ENCODE assay signal across 17 cellular contexts in the genomic region with DNA sequence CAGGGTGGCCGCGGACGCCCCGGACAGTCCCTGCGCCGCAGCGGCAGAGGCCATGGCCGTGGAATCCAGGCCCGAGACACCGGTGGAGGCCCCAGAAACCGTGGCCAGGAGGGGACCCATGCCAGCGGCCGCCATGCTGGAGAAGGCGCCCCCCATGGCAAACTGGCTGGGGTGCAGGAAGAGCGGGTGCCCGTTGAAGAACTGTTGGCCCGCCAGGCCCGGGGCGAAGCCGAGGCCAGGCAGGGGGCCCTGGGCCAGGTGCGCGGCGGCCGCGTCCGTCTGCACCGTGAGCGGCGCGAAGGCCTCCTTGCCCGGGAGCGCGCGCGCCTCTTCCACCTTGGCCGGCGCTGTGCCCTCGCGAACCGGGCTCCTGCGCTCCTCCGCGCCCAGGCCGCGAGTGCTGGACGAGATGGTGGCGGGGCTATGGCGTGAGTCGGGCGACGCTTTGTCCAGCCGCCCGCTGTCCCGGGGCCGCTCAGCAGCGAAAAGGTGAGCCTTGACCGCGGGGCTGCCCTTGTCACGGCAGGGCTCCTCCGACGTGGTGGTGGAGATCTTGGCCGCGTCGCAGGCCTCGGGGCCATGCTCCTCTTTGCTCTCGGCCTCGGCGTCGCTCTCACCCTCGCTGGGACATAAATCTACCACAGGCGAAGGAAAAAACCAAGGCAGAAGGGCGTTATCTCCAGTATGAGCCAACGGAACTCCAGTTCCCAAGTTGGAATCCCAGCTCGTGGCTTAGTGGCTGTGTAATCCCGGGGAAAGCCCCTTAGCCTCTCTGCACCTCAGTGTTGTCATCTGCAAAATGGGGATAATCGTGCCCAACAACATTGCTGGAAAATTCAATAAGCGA. TPM values are rescaled to one million over a fixed set of nuclear protein-coding genes. Genes with fewer than 3 reads are reported as not detected.
DNase-seq lines count a peak whose midpoint lies in the region; ATAC-seq and TF ChIP-seq lines count a peak whose summit lies in the region.
"Had no signal": no experiment of that assay in that cellular context is flagged by ENCODE, and none has a peak within 500 bp of the region (broad histone marks: within the 10 kb centered on the region; RNA-seq: fewer than 3 reads in every experiment).

No MANE protein-coding gene starts in this region.

- TF ChIP-seq CTCF in cardiac muscle cell (IDR thresholded peaks at IDR 0.05; ENCODE audit: low read depth, low read length), result no peak
- TF ChIP-seq CTCF in glutamatergic neuron (IDR thresholded peaks at IDR 0.05; ENCODE audit: partially characterized antibody, unreplicated experiment), result no peak

- WGBS in mesodermal cell (ENCODE audit: insufficient coverage in 2 of 2), 2 experiments, result 36 to 38% methylated on average over 57 to 76 of the region's 77 CpGs
- 57% methylated on average over 77 of the region's 77 CpGs for WGBS in urinary bladder

- DNase-seq in cardiac muscle cell (ENCODE audit: low read depth in 1 of 2, low spot score in 1 of 2), result no peak
- no peak for DNase-seq in left cardiac atrium
- no peak for DNase-seq in epithelial cell of prostate (ENCODE audit: low read depth, low spot score)
- DNase-seq in NCI-H82 (lab: John Stamatoyannopoulos, UW), result no peak
- DNase-seq in glutamatergic neuron, result no peak
- DNase-seq: activated CD4-positive, alpha-beta memory T cell treated with anti-CD3 and anti-CD28 coated beads for 36 hours; anterior cingulate cortex; dermis blood vessel endothelial cell; immature natural killer cell; NCI-H1417 treated with DMSO at 0.1 percent for 48 hours; NCI-H446 treated with DMSO at 0.1 percent for 48 hours; stimulated activated CD8-positive, alpha-beta memory T cell treated with anti-CD3 and anti-CD28 coated beads, Interleukin-4, amount 100 ng/mL, for 48 hours had no signal

- H3K27ac Mint-ChIP-seq in glutamatergic neuron (ENCODE audit: unreplicated experiment), result no peak overlapping the region
- H3K27ac Mint-ChIP-seq: activated CD4-positive, alpha-beta memory T cell treated with anti-CD3 and anti-CD28 coated beads for 36 hours; activated T-helper 1 cell treated with anti-CD3 and anti-CD28 coated beads, Interleukin-12 subunit alpha, Interleukin-12 subunit beta, Interleukin-2, Interleukin-4 antibody, amounts not matched to agents 30 ng/mL and 10 ng/mL and 1 ng/mL, durations not matched to agents 14 hours and 24 hours and 36 hours; immature natural killer cell had no signal

- H3K4me3 ChIP-seq in cardiac muscle cell (no peak overlapping the region), mesodermal cell (ENCODE audit: extremely low read depth, insufficient read depth, low read length, poor library complexity, severe bottlenecking) (no peak overlapping the region), urinary bladder (ENCODE audit: low read depth, low read length) (peak overlapping the region; percentile 45)
- H3K4me3 ChIP-seq: psoas muscle had no signal

- peaks cover 24% of the 10 kb centered on the region for H3K36me3 ChIP-seq in cardiac muscle cell
- H3K36me3 ChIP-seq in mesodermal cell (ENCODE audit: control insufficient read depth, insufficient read depth, low read length), result peaks cover 78% of the 10 kb centered on the region
- H3K36me3 ChIP-seq in urinary bladder (ENCODE audit: insufficient read depth), result peaks cover 13% of the 10 kb centered on the region

- peaks cover 71% of the 10 kb centered on the region for H3K4me1 ChIP-seq in cardiac muscle cell (ENCODE audit: low read depth)
- H3K4me1 ChIP-seq in mesodermal cell (ENCODE audit: control insufficient read depth, insufficient read depth, low read length, poor library complexity, severe bottlenecking), result peaks cover 71% of the 10 kb centered on the region
- no peaks in the 10 kb centered on the region for H3K4me1 ChIP-seq in urinary bladder (ENCODE audit: insufficient read depth)
- H3K4me1 ChIP-seq: psoas muscle had no signal

- peak overlapping the region; percentile 62 for H3K27ac ChIP-seq in cardiac muscle cell
- peak overlapping the region; percentile 96 for H3K27ac ChIP-seq in epithelial cell of prostate
- peak overlapping the region; percentile 85 for H3K27ac ChIP-seq in mesodermal cell (ENCODE audit: low read depth, low read length, severe bottlenecking)
- H3K27ac ChIP-seq in urinary bladder (ENCODE audit: low read depth), result peak overlapping the region; percentile 92
- H3K27ac ChIP-seq: psoas muscle had no signal

- no peak overlapping the region for H3K4me3 Mint-ChIP-seq in glutamatergic neuron (ENCODE audit: unreplicated experiment)
- H3K4me3 Mint-ChIP-seq: activated CD4-positive, alpha-beta memory T cell treated with anti-CD3 and anti-CD28 coated beads for 36 hours; activated T-helper 1 cell treated with anti-CD3 and anti-CD28 coated beads, Interleukin-12 subunit alpha, Interleukin-12 subunit beta, Interleukin-2, Interleukin-4 antibody, amounts not matched to agents 30 ng/mL and 10 ng/mL and 1 ng/mL, durations not matched to agents 14 hours and 24 hours and 36 hours; immature natural killer cell had no signal

- peaks cover 2% of the 10 kb centered on the region for H3K4me1 Mint-ChIP-seq in glutamatergic neuron (ENCODE audit: low read depth, unreplicated experiment)
- H3K4me1 Mint-ChIP-seq: immature natural killer cell had no signal

- intact Hi-C loops in left cardiac atrium (cut with DNase I), result no loop called here

- H3K9me3 ChIP-seq in cardiac muscle cell (ENCODE audit: low read depth) (no peaks in the 10 kb centered on the region), mesodermal cell (ENCODE audit: control insufficient read depth, low read length) (no peaks in the 10 kb centered on the region)
- H3K9me3 ChIP-seq: psoas muscle had no signal

- H3K27me3 Mint-ChIP-seq in glutamatergic neuron (ENCODE audit: unreplicated experiment), result peaks cover 53% of the 10 kb centered on the region

- ATAC-seq in left cardiac atrium (no peak), HG02623 (IDR thresholded peaks at IDR 0.05; ENCODE audit: unreplicated experiment) (no peak)

- H3K36me3 Mint-ChIP-seq in glutamatergic neuron (ENCODE audit: unreplicated experiment), result no peaks in the 10 kb centered on the region
- H3K36me3 Mint-ChIP-seq: activated CD4-positive, alpha-beta memory T cell treated with anti-CD3 and anti-CD28 coated beads for 36 hours had no signal

- peaks cover 8% of the 10 kb centered on the region for H3K9me3 Mint-ChIP-seq in glutamatergic neuron (ENCODE audit: unreplicated experiment)
- H3K9me3 Mint-ChIP-seq: activated CD4-positive, alpha-beta memory T cell treated with anti-CD3 and anti-CD28 coated beads for 36 hours; activated T-helper 1 cell treated with anti-CD3 and anti-CD28 coated beads, Interleukin-12 subunit alpha, Interleukin-12 subunit beta, Interleukin-2, Interleukin-4 antibody, amounts not matched to agents 30 ng/mL and 10 ng/mL and 1 ng/mL, durations not matched to agents 14 hours and 24 hours and 36 hours had no signal

- H3K27me3 ChIP-seq in cardiac muscle cell, result peaks cover 18% of the 10 kb centered on the region

RNA-seq across cellular contexts. Expression of a gene that starts 9.6 kb away (rescaled TPM):
- total RNA-seq in cardiac muscle cell (69.4 and 87.5 TPM in 2 replicates), left cardiac atrium (10 to 100 TPM in 1 of 2 donors, 1 to 10 TPM in 1; 7.7 to 14.3 TPM), urinary bladder (123 TPM), glutamatergic neuron (ENCODE audit: unreplicated experiment) (3.0 TPM)
- polyA plus RNA-seq in cardiac muscle cell (63.7 and 78.3 TPM in 2 replicates), urinary bladder (53.8 TPM)
- 73.1 TPM for polyA plus RNA-seq in mesodermal cell (2013, experiment 1 of 2)
- 94.7 TPM for polyA plus RNA-seq in mesodermal cell (2013, experiment 2 of 2)
- total RNA-seq: activated CD4-positive, alpha-beta memory T cell treated with anti-CD3 and anti-CD28 coated beads for 36 hours; activated T-helper 1 cell treated with anti-CD3 and anti-CD28 coated beads, Interleukin-12 subunit alpha, Interleukin-12 subunit beta, Interleukin-2, Interleukin-4 antibody, amounts not matched to agents 30 ng/mL and 10 ng/mL and 1 ng/mL, durations not matched to agents 14 hours and 24 hours and 36 hours had no signal
- polyA plus RNA-seq: immature natural killer cell had no signal
